ENCODE assay signal across 38 cellular contexts in the genomic region with DNA sequence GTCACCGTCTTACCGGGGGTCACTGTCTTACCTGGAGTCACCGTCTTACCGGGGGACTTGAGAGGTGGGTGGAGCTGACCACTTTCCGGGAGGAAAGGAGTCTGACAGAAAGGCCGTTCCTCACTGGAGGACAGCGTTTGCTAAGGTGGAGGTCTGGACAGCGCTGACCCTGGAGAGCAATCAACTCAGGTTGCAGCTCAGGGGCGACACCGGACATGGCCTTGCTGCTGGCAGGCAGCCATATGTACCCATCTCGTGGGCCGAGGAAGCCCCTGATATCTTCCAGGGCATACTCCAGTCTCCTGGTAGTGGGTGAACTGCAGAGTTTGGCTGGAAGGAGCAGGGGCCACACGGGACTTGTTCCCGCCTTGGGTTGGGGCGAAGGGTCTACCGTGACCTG.
"Had no signal": no experiment of that assay in that cellular context is flagged by ENCODE, and none has a peak within 500 bp of the region (broad histone marks: within the 10 kb centered on the region; RNA-seq: fewer than 3 reads in every experiment).

No MANE protein-coding gene starts in this region.

- H3K4me1 Mint-ChIP-seq: activated CD4-positive, alpha-beta T cell treated with anti-CD3 and anti-CD28 coated beads for 36 hours; activated CD4-positive, alpha-beta T cell treated with anti-CD3 and anti-CD28 coated beads, Interleukin-2, amount 10 ng/mL, durations not matched to agents 24 days and 14 days; activated naive CD8-positive, alpha-beta T cell treated with anti-CD3 and anti-CD28 coated beads for 36 hours; activated T-helper 17 cell treated with anti-CD3 and anti-CD28 coated beads, Interleukin-2, amount 50 U/mL, for 72 hours had no signal

- H3K36me3 Mint-ChIP-seq: activated CD4-positive, alpha-beta memory T cell treated with anti-CD3 and anti-CD28 coated beads for 36 hours; activated naive CD4-positive, alpha-beta T cell treated with anti-CD3 and anti-CD28 coated beads, Interleukin-2, amount 50 U/mL, for 72 hours; activated naive CD8-positive, alpha-beta T cell treated with anti-CD3 and anti-CD28 coated beads for 36 hours; WTC11 had no signal

- H3K36me3 ChIP-seq: adrenal gland, brain microvascular endothelial cell, breast epithelium, WERI-Rb-1 had no signal

- H3K27ac Mint-ChIP-seq: activated CD4-positive, alpha-beta memory T cell treated with anti-CD3 and anti-CD28 coated beads for 36 hours; activated CD4-positive, alpha-beta T cell treated with anti-CD3 and anti-CD28 coated beads for 36 hours; activated CD4-positive, alpha-beta T cell treated with anti-CD3 and anti-CD28 coated beads, Interleukin-2, amount 10 ng/mL, durations not matched to agents 24 days and 14 days; activated CD8-positive, alpha-beta T cell treated with anti-CD3 and anti-CD28 coated beads for 36 hours; activated naive CD4-positive, alpha-beta T cell treated with anti-CD3 and anti-CD28 coated beads for 36 hours; activated naive CD4-positive, alpha-beta T cell treated with anti-CD3 and anti-CD28 coated beads, Interleukin-2, amount 50 U/mL, for 72 hours; activated naive CD8-positive, alpha-beta T cell treated with anti-CD3 and anti-CD28 coated beads for 36 hours; activated T-cell treated with anti-CD3 and anti-CD28 coated beads, Interleukin-2, amount 50 U/mL, for 72 hours; activated T-helper 1 cell treated with anti-CD3 and anti-CD28 coated beads, Interleukin-12 subunit alpha, Interleukin-12 subunit beta, Interleukin-2, Interleukin-4 antibody, amounts not matched to agents 30 ng/mL and 10 ng/mL and 1 ng/mL, durations not matched to agents 14 hours and 24 hours and 36 hours; activated T-helper 17 cell treated with anti-CD3 and anti-CD28 coated beads, Interleukin-2, amount 50 U/mL, for 72 hours; T-helper 1 cell treated with Interleukin-12 subunit alpha and Interleukin-12 subunit beta and Interleukin-4 antibody, amounts not matched to agents 30 μg/mL and 1 μg/mL, for 36 hours; T-helper 2 cell treated with Interferon-gamma antibody and Interleukin-4, amounts not matched to agents 5 μg/mL and 100 μg/mL, for 36 hours; WTC11 had no signal

- H3K27me3 ChIP-seq: adrenal gland, body of pancreas, brain microvascular endothelial cell, breast epithelium had no signal

- H3K27me3 Mint-ChIP-seq: activated CD4-positive, alpha-beta memory T cell treated with anti-CD3 and anti-CD28 coated beads for 36 hours; activated CD4-positive, alpha-beta T cell treated with anti-CD3 and anti-CD28 coated beads for 36 hours; activated CD4-positive, alpha-beta T cell treated with anti-CD3 and anti-CD28 coated beads, Interleukin-2, amount 10 ng/mL, durations not matched to agents 24 days and 14 days; activated naive CD8-positive, alpha-beta T cell treated with anti-CD3 and anti-CD28 coated beads for 36 hours; activated T-helper 17 cell treated with anti-CD3 and anti-CD28 coated beads, Interleukin-2, amount 50 U/mL, for 72 hours had no signal

- H3K4me3 ChIP-seq: adrenal gland, body of pancreas, breast epithelium had no signal

- DNase-seq: activated CD4-positive, alpha-beta memory T cell treated with anti-CD3 and anti-CD28 coated beads for 36 hours; activated CD4-positive, alpha-beta T cell treated with anti-CD3 and anti-CD28 coated beads for 1 hour; activated CD4-positive, alpha-beta T cell treated with anti-CD3 and anti-CD28 coated beads for 36 hours; activated CD4-positive, alpha-beta T cell treated with anti-CD3 and anti-CD28 coated beads, Interleukin-2, amount 10 ng/mL, durations not matched to agents 24 days and 14 days; activated CD4-positive, alpha-beta T cell treated with anti-CD3 and anti-CD28 coated beads, Interleukin-2, amount 50 U/mL, for 1 hour; activated CD4-positive, alpha-beta T cell treated with anti-CD3 and anti-CD28 coated beads, Interleukin-2, amount 50 U/mL, for 4 hours; activated CD4-positive, CD25-positive, alpha-beta regulatory T cell; activated CD8-positive, alpha-beta memory T cell treated with anti-CD3 and anti-CD28 coated beads, Interleukin-2, amount 50 U/mL, for 4 hours; activated CD8-positive, alpha-beta T cell treated with anti-CD3 and anti-CD28 coated beads for 36 hours; activated effector memory CD4-positive, alpha-beta T cell treated with anti-CD3 and anti-CD28 coated beads, Interleukin-2, amount 50 U/mL, for 16 hours; activated gamma-delta T cell treated with Interleukin-2 at 50 U/mL for 16 hours; activated naive CD4-positive, alpha-beta T cell; activated naive CD4-positive, alpha-beta T cell treated with anti-CD3 and anti-CD28 coated beads for 36 hours; activated naive CD4-positive, alpha-beta T cell treated with anti-CD3 and anti-CD28 coated beads, Interleukin-2, amount 50 U/mL, for 16 hours; activated naive CD8-positive, alpha-beta T cell treated with anti-CD3 and anti-CD28 coated beads for 36 hours; activated T-cell treated with anti-CD3 and anti-CD28 coated beads for 4 hours; activated T-cell treated with anti-CD3 and anti-CD28 coated beads, Interleukin-2, amount 50 U/mL, for 1 hour; activated T-cell treated with anti-CD3 and anti-CD28 coated beads, Interleukin-2, amount 50 U/mL, for 4 hours; activated T-cell treated with anti-CD3 and anti-CD28 coated beads, Interleukin-2, amount 50 U/mL, for 72 hours; adrenal gland; amniotic stem cell; body of pancreas; brain microvascular endothelial cell; central memory CD4-positive, alpha-beta T cell; T-helper 1 cell; T-helper 2 cell; T-helper 9 cell; WERI-Rb-1 had no signal

- FAIRE-seq: astrocyte, TTC549 had no signal

- H3K4me3 Mint-ChIP-seq: activated CD4-positive, alpha-beta memory T cell treated with anti-CD3 and anti-CD28 coated beads for 36 hours; activated CD4-positive, alpha-beta T cell treated with anti-CD3 and anti-CD28 coated beads for 36 hours; activated CD4-positive, alpha-beta T cell treated with anti-CD3 and anti-CD28 coated beads, Interleukin-2, amount 10 ng/mL, durations not matched to agents 24 days and 14 days; activated CD8-positive, alpha-beta T cell treated with anti-CD3 and anti-CD28 coated beads for 36 hours; activated naive CD4-positive, alpha-beta T cell treated with anti-CD3 and anti-CD28 coated beads for 36 hours; activated naive CD8-positive, alpha-beta T cell treated with anti-CD3 and anti-CD28 coated beads for 36 hours; activated T-cell treated with anti-CD3 and anti-CD28 coated beads, Interleukin-2, amount 50 U/mL, for 4 hours; activated T-cell treated with anti-CD3 and anti-CD28 coated beads, Interleukin-2, amount 50 U/mL, for 72 hours; activated T-helper 1 cell treated with anti-CD3 and anti-CD28 coated beads, Interleukin-12 subunit alpha, Interleukin-12 subunit beta, Interleukin-2, Interleukin-4 antibody, amounts not matched to agents 30 ng/mL and 10 ng/mL and 1 ng/mL, durations not matched to agents 14 hours and 24 hours and 36 hours; activated T-helper 17 cell treated with anti-CD3 and anti-CD28 coated beads, Interleukin-2, amount 50 U/mL, for 72 hours; T-helper 1 cell treated with Interleukin-12 subunit alpha and Interleukin-12 subunit beta and Interleukin-4 antibody, amounts not matched to agents 30 μg/mL and 1 μg/mL, for 36 hours; T-helper 2 cell treated with Interferon-gamma antibody and Interleukin-4, amounts not matched to agents 5 μg/mL and 100 μg/mL, for 36 hours; WTC11 had no signal

- H3K4me1 ChIP-seq: adrenal gland, body of pancreas, breast epithelium had no signal

- H3K9me3 ChIP-seq: adrenal gland, body of pancreas, breast epithelium had no signal

- ATAC-seq: activated CD4-positive, alpha-beta T cell treated with anti-CD3 and anti-CD28 coated beads for 36 hours; activated CD4-positive, CD25-positive, alpha-beta regulatory T cell treated with anti-CD3 and anti-CD28 coated beads, Interleukin-2, amount 50 U/mL, for 24 hours; activated CD8-positive, alpha-beta T cell treated with anti-CD3 and anti-CD28 coated beads for 36 hours; activated naive CD4-positive, alpha-beta T cell treated with anti-CD3 and anti-CD28 coated beads, Interleukin-2, amount 50 U/mL, for 72 hours; activated T-cell treated with anti-CD3 and anti-CD28 coated beads, Interleukin-2, amount 50 U/mL, for 4 hours; activated T-cell treated with anti-CD3 and anti-CD28 coated beads, Interleukin-2, amount 50 U/mL, for 72 hours; activated T-helper 17 cell treated with anti-CD3 and anti-CD28 coated beads, Interleukin-2, amount 50 U/mL, for 72 hours; body of pancreas; WTC11 had no signal

- H3K9me3 Mint-ChIP-seq: activated CD4-positive, alpha-beta memory T cell treated with anti-CD3 and anti-CD28 coated beads for 36 hours; activated CD4-positive, alpha-beta T cell treated with anti-CD3 and anti-CD28 coated beads, Interleukin-2, amount 10 ng/mL, durations not matched to agents 24 days and 14 days; activated CD8-positive, alpha-beta T cell treated with anti-CD3 and anti-CD28 coated beads for 36 hours; activated naive CD4-positive, alpha-beta T cell treated with anti-CD3 and anti-CD28 coated beads for 36 hours; activated naive CD4-positive, alpha-beta T cell treated with anti-CD3 and anti-CD28 coated beads, Interleukin-2, amount 50 U/mL, for 72 hours; activated naive CD8-positive, alpha-beta T cell treated with anti-CD3 and anti-CD28 coated beads for 36 hours; activated T-cell treated with anti-CD3 and anti-CD28 coated beads, Interleukin-2, amount 50 U/mL, for 4 hours; activated T-cell treated with anti-CD3 and anti-CD28 coated beads, Interleukin-2, amount 50 U/mL, for 72 hours; activated T-helper 1 cell treated with anti-CD3 and anti-CD28 coated beads, Interleukin-12 subunit alpha, Interleukin-12 subunit beta, Interleukin-2, Interleukin-4 antibody, amounts not matched to agents 30 ng/mL and 10 ng/mL and 1 ng/mL, durations not matched to agents 14 hours and 24 hours and 36 hours; activated T-helper 17 cell treated with anti-CD3 and anti-CD28 coated beads, Interleukin-2, amount 50 U/mL, for 72 hours; T-helper 1 cell treated with Interleukin-12 subunit alpha and Interleukin-12 subunit beta and Interleukin-4 antibody, amounts not matched to agents 30 μg/mL and 1 μg/mL, for 36 hours; T-helper 2 cell treated with Interferon-gamma antibody and Interleukin-4, amounts not matched to agents 5 μg/mL and 100 μg/mL, for 36 hours; WTC11 had no signal

- H3K27ac ChIP-seq: adrenal gland, body of pancreas, brain microvascular endothelial cell, breast epithelium, WERI-Rb-1 had no signal
